8 cellular contexts compared by ENCODE assay signal in genomic region chr19:10333758-10334339, GRCh38. TPM values are rescaled to one million over a fixed set of nuclear protein-coding genes. Genes with fewer than 3 reads are reported as not detected.
DNase-seq lines count a peak whose midpoint lies in the region; ATAC-seq, FAIRE-seq and TF ChIP-seq lines count a peak whose summit lies in the region.

No MANE protein-coding gene starts in this region.

- H4K5ac ChIP-seq in mesendoderm (ENCODE audit: low read length): no peak overlapping the region

- H3K27ac Mint-ChIP-seq in Caco-2 (ENCODE audit: unreplicated experiment) (peak overlapping the region; percentile 81), brain (peak overlapping the region; percentile 88 to 99 (median 99))

- H2BK120ac ChIP-seq in mesendoderm (ENCODE audit: low read depth, low read length): no peak overlapping the region

- ATAC-seq in HG03460 (IDR thresholded peaks at IDR 0.05; ENCODE audit: unreplicated experiment): peak; percentile 8

- peak overlapping the region; percentile 84 for H3K56ac ChIP-seq in mesendoderm (ENCODE audit: low read length)

- H3K27me3 ChIP-seq in Caco-2 (replicated peaks; ENCODE audit: control insufficient read depth, insufficient read depth, low read length) (no peaks in the 10 kb centered on the region), mesendoderm (ENCODE audit: insufficient read depth, low read length, poor library complexity) (no peaks in the 10 kb centered on the region)

- H3K36me3 ChIP-seq in Caco-2 (ENCODE audit: control insufficient read depth, insufficient read depth, low read length) (no peaks in the 10 kb centered on the region), mesendoderm (ENCODE audit: control insufficient read depth, insufficient read depth, low read length) (no peaks in the 10 kb centered on the region)

- H4K8ac ChIP-seq in mesendoderm (ENCODE audit: low read depth, low read length): no peak overlapping the region

- no peaks in the 10 kb centered on the region for H3K27me3 Mint-ChIP-seq in Caco-2 (ENCODE audit: insufficient read depth, unreplicated experiment)
- H3K27me3 Mint-ChIP-seq in brain: peaks cover 9% of the 10 kb centered on the region

- H3K4me1 ChIP-seq in Caco-2 (peaks cover 6% of the 10 kb centered on the region; the same call in 1 of the 2 replicates), mesendoderm (ENCODE audit: control insufficient read depth, low read depth, low read length) (peaks cover 3% of the 10 kb centered on the region)

- H2BK5ac ChIP-seq in mesendoderm (ENCODE audit: low read length): no peak overlapping the region

- POLR2A ChIA-PET in Caco-2 (lab: Charles Lee): interaction anchor here (0.5 to 1.3 kb wide), 16 partner anchors 34 to 318 kb away, joined by 3 to 17 read pairs (median 6); partner anchors contain the start of genes CDC37, ICAM1, ICAM4 and ICAM5

- H3K9me3 Mint-ChIP-seq in Caco-2 (ENCODE audit: unreplicated experiment) (no peaks in the 10 kb centered on the region), brain (no peaks in the 10 kb centered on the region)

- no peak for FAIRE-seq in HTR-8/SVneo (lab: Jason Lieb, UNC)

- H2BK15ac ChIP-seq in mesendoderm (replicated peaks; ENCODE audit: low read depth): no peak overlapping the region

- CTCF ChIA-PET in Caco-2 (lab: Charles Lee): interaction anchor here (0.7 to 2.3 kb wide), 6 partner anchors 44 to 502 kb away, joined by 3 to 26 read pairs (median 6); partner anchors contain the start of genes CDC37, ICAM1, ICAM5 and TMED1

- no peak overlapping the region for H3K27ac ChIP-seq in mesendoderm (ENCODE audit: low read depth, low read length)

- peaks cover 11% of the 10 kb centered on the region for H3K79me1 ChIP-seq in mesendoderm (ENCODE audit: low read length)

- intact Hi-C loops in Caco-2 (cut with micrococcal nuclease; ENCODE audit: unreplicated experiment): loop anchor here (1.0 to 5.0 kb wide), 3 partner anchors 46 to 65 kb away; partner anchors contain the start of genes ICAM4, ICAM5 and TYK2

- H3K18ac ChIP-seq in mesendoderm (ENCODE audit: low read length): no peak overlapping the region

- peaks cover 17% of the 10 kb centered on the region for H3K79me2 ChIP-seq in mesendoderm (ENCODE audit: control insufficient read depth, insufficient read depth, low read length)

- peak overlapping the region; percentile 70 for H3K9ac ChIP-seq in mesendoderm (ENCODE audit: low read length)

- H3K4me1 Mint-ChIP-seq in Caco-2 (ENCODE audit: low read depth, unreplicated experiment): peaks cover 5% of the 10 kb centered on the region
- peaks cover 32% of the 10 kb centered on the region for H3K4me1 Mint-ChIP-seq in brain

- H3K9me3 ChIP-seq in Caco-2: no peaks in the 10 kb centered on the region

- no peak overlapping the region for H3K23ac ChIP-seq in mesendoderm (ENCODE audit: low read length)

- DNase-seq in Caco-2 (no peak), mesendoderm (no peak), HTR-8/SVneo (ENCODE audit: insufficient read length, low spot score) (no peak), UCSD-AML1 (lab: John Stamatoyannopoulos, UW; ENCODE audit: unreplicated experiment) (no peak), NK-92 (lab: John Stamatoyannopoulos, UW; ENCODE audit: unreplicated experiment) (no peak), NCI-H446 treated with DMSO at 0.1 percent for 48 hours (lab: John Stamatoyannopoulos, UW) (no peak)

- H3K4me3 Mint-ChIP-seq in Caco-2 (ENCODE audit: unreplicated experiment): peak overlapping the region; percentile 85
- peak overlapping the region; percentile 97 to 99 (median 99) for H3K4me3 Mint-ChIP-seq in brain

- peak overlapping the region; percentile 79 for H3K4me3 ChIP-seq in Caco-2 (ENCODE audit: low read depth, low read length)
- peak overlapping the region; percentile 67 for H3K4me3 ChIP-seq in mesendoderm (ENCODE audit: low read length)

- BruUV-seq in Caco-2 (replicated peaks; lab: Mats Ljungman, UMichigan): TSS peak; percentile 71

- H3K36me3 Mint-ChIP-seq in Caco-2 (ENCODE audit: insufficient read depth, unreplicated experiment): peaks cover 43% of the 10 kb centered on the region
- H3K36me3 Mint-ChIP-seq in brain: peaks cover 16% of the 10 kb centered on the region

- no peak overlapping the region for H3K4ac ChIP-seq in mesendoderm (ENCODE audit: low read depth, low read length)

- H3K4me2 ChIP-seq in mesendoderm (ENCODE audit: low read length): peak overlapping the region; percentile 70

- TF ChIP-seq CTCF in Caco-2 (IDR thresholded peaks at IDR 0.05; ENCODE audit: insufficient read depth in 1 of 2, low read depth in 1 of 2, low read length in 1 of 2, severe bottlenecking in 1 of 2, unreplicated experiment in 1 of 2): no peak
- TF ChIP-seq CTCF in brain (conservative IDR thresholded peaks at IDR 0.05): no peak

- no peak overlapping the region for H2AK5ac ChIP-seq in mesendoderm (ENCODE audit: low read length)

- WGBS in mesendoderm (ENCODE audit: extremely low coverage, insufficient coverage, low lambda C conversion rate): no CpG with 5 or more reads among the region's 33 CpGs

RNA-seq across cellular contexts. Expression of gene RAVER1, which starts 0.5 kb away (rescaled TPM):
- 53.9 and 55.1 TPM in 2 replicates for total RNA-seq in Caco-2 (2022)
- polyA plus RNA-seq in brain (ENCODE audit: insufficient read depth, low read depth, low replicate concordance): 51.7 TPM
- polyA plus RNA-seq in mesendoderm (2013, experiment 1 of 2): 54.4 TPM
- 53.6 TPM for polyA plus RNA-seq in mesendoderm (2013, experiment 2 of 2)

RNA-seq across cellular contexts. Expression of gene ICAM3, which starts 5.6 kb away (rescaled TPM):
- 6.9 and 9.8 TPM in 2 replicates for total RNA-seq in Caco-2 (2022)
- 3.4 TPM for polyA plus RNA-seq in brain (ENCODE audit: insufficient read depth, low read depth, low replicate concordance)
- 8.1 TPM for polyA plus RNA-seq in mesendoderm (2013, experiment 1 of 2)
- 8.7 TPM for polyA plus RNA-seq in mesendoderm (2013, experiment 2 of 2)

RNA-seq across cellular contexts. Expression of gene FDX2, which starts 18.0 kb away (rescaled TPM):
- 28.7 and 30.3 TPM in 2 replicates for total RNA-seq in Caco-2 (2022)
- 59.5 TPM for polyA plus RNA-seq in brain (ENCODE audit: insufficient read depth, low read depth, low replicate concordance)
- polyA plus RNA-seq in mesendoderm (2013, experiment 1 of 2): 21.9 TPM
- 20.5 TPM for polyA plus RNA-seq in mesendoderm (2013, experiment 2 of 2)

RNA-seq across cellular contexts. Expression of gene ZGLP1, which starts 24.2 kb away (rescaled TPM):
- 2.5 and 3.8 TPM in 2 replicates for total RNA-seq in Caco-2 (2022)
- 0.87 TPM for polyA plus RNA-seq in brain (ENCODE audit: insufficient read depth, low read depth, low replicate concordance)
- polyA plus RNA-seq in mesendoderm (2013, experiment 1 of 2): 3.0 TPM
- polyA plus RNA-seq in mesendoderm (2013, experiment 2 of 2): 2.3 TPM

RNA-seq across cellular contexts. Expression of gene ICAM5, which starts 44.1 kb away (rescaled TPM):
- 2.5 and 3.2 TPM in 2 replicates for total RNA-seq in Caco-2 (2022)
- polyA plus RNA-seq in brain (ENCODE audit: insufficient read depth, low read depth, low replicate concordance): 6.4 TPM
- 0.15 TPM for polyA plus RNA-seq in mesendoderm (2013, experiment 1 of 2)
- 0.15 TPM for polyA plus RNA-seq in mesendoderm (2013, experiment 2 of 2)
